ENCODE assay signal across 28 cellular contexts in genomic region chr2:75458201-75458600, GRCh38.
"Had no signal": no experiment of that assay in that cellular context is flagged by ENCODE, and none has a peak within 500 bp of the region (broad histone marks: within the 10 kb centered on the region; RNA-seq: fewer than 3 reads in every experiment).

No MANE protein-coding gene starts in this region.

- H3K4me3 ChIP-seq: SJCRH30, SK-N-MC had no signal

- ATAC-seq: activated CD8-positive, alpha-beta T cell treated with anti-CD3 and anti-CD28 coated beads for 36 hours; activated T-cell treated with anti-CD3 and anti-CD28 coated beads, Interleukin-2, amount 50 U/mL, for 72 hours; activated T-helper 17 cell treated with anti-CD3 and anti-CD28 coated beads, Interleukin-2, amount 50 U/mL, for 72 hours; Panc1 had no signal

- H3K9me3 ChIP-seq: SJCRH30 had no signal

- H3K36me3 ChIP-seq: brain microvascular endothelial cell, SJCRH30 had no signal

- H3K4me2 ChIP-seq: KMS-11 had no signal

- H3K27ac ChIP-seq: brain microvascular endothelial cell, KMS-11, SJCRH30, SK-N-MC had no signal

- H3K27me3 ChIP-seq: brain microvascular endothelial cell had no signal

- H3K4me1 ChIP-seq: SJCRH30 had no signal

- DNase-seq: activated CD4-positive, alpha-beta T cell treated with anti-CD3 and anti-CD28 coated beads, Interleukin-2, amount 10 ng/mL, durations not matched to agents 24 days and 14 days; activated CD4-positive, alpha-beta T cell treated with anti-CD3 and anti-CD28 coated beads, Interleukin-2, amount 50 U/mL, for 4 hours; activated CD8-positive, alpha-beta T cell treated with anti-CD3 and anti-CD28 coated beads for 36 hours; activated effector memory CD4-positive, alpha-beta T cell treated with anti-CD3 and anti-CD28 coated beads, Interleukin-2, amount 50 U/mL, for 16 hours; activated naive CD4-positive, alpha-beta T cell; activated naive CD4-positive, alpha-beta T cell treated with anti-CD3 and anti-CD28 coated beads, Interleukin-2, amount 50 U/mL, for 16 hours; activated naive CD8-positive, alpha-beta T cell treated with anti-CD3 and anti-CD28 coated beads for 36 hours; activated T-cell treated with anti-CD3 and anti-CD28 coated beads, Interleukin-2, amount 50 U/mL, for 1 hour; activated T-cell treated with anti-CD3 and anti-CD28 coated beads, Interleukin-2, amount 50 U/mL, for 72 hours; amniotic stem cell; aorta; brain microvascular endothelial cell; central memory CD4-positive, alpha-beta T cell; MM.1S; MV-4-11; NCI-H1092; NCI-H1436 treated with DMSO at 0.1 percent for 48 hours; NCI-H1694 treated with DMSO at 0.1 percent for 48 hours; NCI-H2029; NCI-H524; NK-92 treated with Interleukin-12 subunit alpha and Interleukin-12 subunit beta, amount 100 ng/mL, for 24 hours; SHP77; SJCRH30; T1000 had no signal
